In the genomic region with DNA sequence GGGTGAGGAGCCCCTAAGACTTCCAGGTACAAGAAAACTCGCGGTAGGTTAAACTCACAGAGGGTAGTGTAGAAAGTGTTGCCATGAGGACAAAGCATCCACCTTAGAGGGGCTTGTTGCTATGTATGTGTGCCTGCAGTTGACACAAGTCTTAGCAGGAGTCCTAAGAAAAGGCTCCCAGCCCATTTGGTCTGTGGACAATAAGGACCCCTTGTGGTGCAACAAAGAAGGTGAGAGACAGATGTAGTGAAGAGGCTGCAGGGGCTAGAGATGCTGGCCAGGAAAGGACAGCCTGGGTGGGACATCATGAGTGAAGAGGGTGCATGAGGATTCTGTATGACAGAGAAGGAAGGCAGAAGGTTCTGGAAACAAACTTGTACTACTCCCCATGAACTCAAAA, we compare ENCODE assay signal across 9 cellular contexts. TPM values are rescaled to one million over a fixed set of nuclear protein-coding genes. Genes with fewer than 3 reads are reported as not detected.
DNase-seq lines count a peak whose midpoint lies in the region; ATAC-seq and TF ChIP-seq lines count a peak whose summit lies in the region.
"Had no signal": no experiment of that assay in that cellular context is flagged by ENCODE, and none has a peak within 500 bp of the region (broad histone marks: within the 10 kb centered on the region; RNA-seq: fewer than 3 reads in every experiment).

No MANE protein-coding gene starts in this region.

- ATAC-seq in HG02759 (IDR thresholded peaks at IDR 0.05; ENCODE audit: unreplicated experiment): peak; percentile 67
- peak; percentile 74 for ATAC-seq in SK-N-SH treated with all-trans-retinoic acid at 6 μM for 48 hours

- TF ChIP-seq EP300 in neural cell (conservative IDR thresholded peaks at IDR 0.05; ENCODE audit: poor library complexity, severe bottlenecking): no peak

- H3K9ac ChIP-seq in neural cell (ENCODE audit: low read length): no peak overlapping the region

- H3K4me3 ChIP-seq in neural cell (ENCODE audit: low read length): no peak overlapping the region

- H3K4me2 ChIP-seq in neural cell (ENCODE audit: low read length): no peak overlapping the region

- no peaks in the 10 kb centered on the region for H3K36me3 ChIP-seq in neural cell (ENCODE audit: insufficient read depth, low read length)

- no peaks in the 10 kb centered on the region for H3F3A ChIP-seq in neural cell (ENCODE audit: insufficient read depth, low read length, poor library complexity, severe bottlenecking)

- H3K27me3 ChIP-seq in neural cell (ENCODE audit: insufficient read depth, low read depth, low read length): no peaks in the 10 kb centered on the region

- DNase-seq in NCI-H2107 treated with DMSO at 0.1 percent for 48 hours (lab: John Stamatoyannopoulos, UW; ENCODE audit: unreplicated experiment): peak; percentile 39
- DNase-seq in NCI-H2107 (lab: John Stamatoyannopoulos, UW): no peak
- peak; percentile 26 for DNase-seq in effector CD4-positive, alpha-beta T cell
- DNase-seq in NCI-H774 (lab: John Stamatoyannopoulos, UW): no peak
- no peak for DNase-seq in SK-N-DZ (ENCODE audit: low spot score)

- H3K27ac ChIP-seq in neural cell (ENCODE audit: low read length): no peak overlapping the region
- H3K27ac ChIP-seq: C4-2B had no signal

- no peaks in the 10 kb centered on the region for H3K79me2 ChIP-seq in neural cell (replicated peaks; ENCODE audit: insufficient read depth, low read length)

- H3K9me3 ChIP-seq in neural cell (ENCODE audit: low read length): no peaks in the 10 kb centered on the region

- no peaks in the 10 kb centered on the region for H4K20me1 ChIP-seq in neural cell (ENCODE audit: insufficient read depth)

- no peak for TF ChIP-seq CTCF in neural cell (IDR thresholded peaks at IDR 0.05; ENCODE audit: poor library complexity, severe bottlenecking)

- H3K9me2 ChIP-seq in neural cell (ENCODE audit: insufficient read depth, low read length): no peaks in the 10 kb centered on the region

- no peak overlapping the region for H2AFZ ChIP-seq in neural cell (ENCODE audit: low read depth, low read length)

- TF ChIP-seq RAD21 in neural cell (conservative IDR thresholded peaks at IDR 0.05): peak; percentile 15

TF ChIP-seq in SK-N-SH treated with all-trans-retinoic acid at 6 μM for 48 hours, 23 proteins besides CTCF, POLR2A, EP300 and RAD21:
- TF ChIP-seq TOX (CRISPR knock-in tag; IDR thresholded peaks at IDR 0.05; ENCODE audit: borderline replicate concordance) (no peak), OSR1 (CRISPR knock-in tag; IDR thresholded peaks at IDR 0.05) (no peak)
TF ChIP-seq in SK-N-SH treated with all-trans-retinoic acid at 6 μM for 48 hours: peak in this region for 0.

TF ChIP-seq in neural cell, 6 proteins besides CTCF, POLR2A, EP300 and RAD21:
- TF ChIP-seq POLR2AphosphoS5 (IDR thresholded peaks at IDR 0.05): no peak
- TF ChIP-seq MXI1 (conservative IDR thresholded peaks at IDR 0.05; ENCODE audit: poor library complexity, severe bottlenecking): no peak
- TF ChIP-seq, protein P1, sequence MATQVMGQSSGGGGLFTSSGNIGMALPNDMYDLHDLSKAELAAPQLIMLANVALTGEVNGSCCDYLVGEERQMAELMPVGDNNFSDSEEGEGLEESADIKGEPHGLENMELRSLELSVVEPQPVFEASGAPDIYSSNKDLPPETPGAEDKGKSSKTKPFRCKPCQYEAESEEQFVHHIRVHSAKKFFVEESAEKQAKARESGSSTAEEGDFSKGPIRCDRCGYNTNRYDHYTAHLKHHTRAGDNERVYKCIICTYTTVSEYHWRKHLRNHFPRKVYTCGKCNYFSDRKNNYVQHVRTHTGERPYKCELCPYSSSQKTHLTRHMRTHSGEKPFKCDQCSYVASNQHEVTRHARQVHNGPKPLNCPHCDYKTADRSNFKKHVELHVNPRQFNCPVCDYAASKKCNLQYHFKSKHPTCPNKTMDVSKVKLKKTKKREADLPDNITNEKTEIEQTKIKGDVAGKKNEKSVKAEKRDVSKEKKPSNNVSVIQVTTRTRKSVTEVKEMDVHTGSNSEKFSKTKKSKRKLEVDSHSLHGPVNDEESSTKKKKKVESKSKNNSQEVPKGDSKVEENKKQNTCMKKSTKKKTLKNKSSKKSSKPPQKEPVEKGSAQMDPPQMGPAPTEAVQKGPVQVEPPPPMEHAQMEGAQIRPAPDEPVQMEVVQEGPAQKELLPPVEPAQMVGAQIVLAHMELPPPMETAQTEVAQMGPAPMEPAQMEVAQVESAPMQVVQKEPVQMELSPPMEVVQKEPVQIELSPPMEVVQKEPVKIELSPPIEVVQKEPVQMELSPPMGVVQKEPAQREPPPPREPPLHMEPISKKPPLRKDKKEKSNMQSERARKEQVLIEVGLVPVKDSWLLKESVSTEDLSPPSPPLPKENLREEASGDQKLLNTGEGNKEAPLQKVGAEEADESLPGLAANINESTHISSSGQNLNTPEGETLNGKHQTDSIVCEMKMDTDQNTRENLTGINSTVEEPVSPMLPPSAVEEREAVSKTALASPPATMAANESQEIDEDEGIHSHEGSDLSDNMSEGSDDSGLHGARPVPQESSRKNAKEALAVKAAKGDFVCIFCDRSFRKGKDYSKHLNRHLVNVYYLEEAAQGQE (IDR thresholded peaks at IDR 0.05; ENCODE audit: borderline replicate concordance): no peak
- TF ChIP-seq EZH2 (IDR thresholded peaks at IDR 0.05; ENCODE audit: borderline replicate concordance, insufficient read depth, low read length, poor library complexity, severe bottlenecking): no peak
- no peak for TF ChIP-seq TAF1 (IDR thresholded peaks at IDR 0.05; ENCODE audit: low read depth)
- TF ChIP-seq SMC3 (conservative IDR thresholded peaks at IDR 0.05; ENCODE audit: poor library complexity): no peak

RNA-seq across cellular contexts. Expression of a gene that starts 36.3 kb away (rescaled TPM):
- polyA plus RNA-seq in neural cell: not detected in 2 replicates
- not detected in 2 replicates for polyA minus RNA-seq in neural cell
- polyA plus RNA-seq in SK-N-DZ (2014; cell fraction: cytosol; rRNA removed): not detected in 2 replicates
- not detected in 2 replicates for polyA plus RNA-seq in SK-N-DZ (2014; cell fraction: nucleus; rRNA removed)

RNA-seq across cellular contexts. Expression of a gene that starts 38.0 kb away (rescaled TPM):
- not detected in 2 replicates for polyA plus RNA-seq in neural cell
- polyA minus RNA-seq in neural cell: not detected in 2 replicates
- not detected in 2 replicates for polyA plus RNA-seq in SK-N-DZ (2014; cell fraction: cytosol; rRNA removed)
- not detected in 2 replicates for polyA plus RNA-seq in SK-N-DZ (2014; cell fraction: nucleus; rRNA removed)

RNA-seq across cellular contexts. Expression of a gene that starts 56.8 kb away (rescaled TPM):
- polyA plus RNA-seq in neural cell: not detected in 2 replicates
- not detected in 2 replicates for polyA minus RNA-seq in neural cell
- not detected in 2 replicates for polyA plus RNA-seq in SK-N-DZ (2014; cell fraction: cytosol; rRNA removed)
- polyA plus RNA-seq in SK-N-DZ (2014; cell fraction: nucleus; rRNA removed): not detected in 2 replicates

Comparison
In these comparisons a context has a peak if more than half of its experiments do, and no peak if none do; other contexts are left out.
1. DNase-seq: peak in NCI-H2107 treated with DMSO at 0.1 percent for 48 hours (single experiment) and effector CD4-positive, alpha-beta T cell (single experiment); none in NCI-H2107 (single experiment), NCI-H774 (single experiment) and SK-N-DZ (single experiment).